Comparison of ENCODE assay signal across 8 cellular contexts in the genomic region with DNA sequence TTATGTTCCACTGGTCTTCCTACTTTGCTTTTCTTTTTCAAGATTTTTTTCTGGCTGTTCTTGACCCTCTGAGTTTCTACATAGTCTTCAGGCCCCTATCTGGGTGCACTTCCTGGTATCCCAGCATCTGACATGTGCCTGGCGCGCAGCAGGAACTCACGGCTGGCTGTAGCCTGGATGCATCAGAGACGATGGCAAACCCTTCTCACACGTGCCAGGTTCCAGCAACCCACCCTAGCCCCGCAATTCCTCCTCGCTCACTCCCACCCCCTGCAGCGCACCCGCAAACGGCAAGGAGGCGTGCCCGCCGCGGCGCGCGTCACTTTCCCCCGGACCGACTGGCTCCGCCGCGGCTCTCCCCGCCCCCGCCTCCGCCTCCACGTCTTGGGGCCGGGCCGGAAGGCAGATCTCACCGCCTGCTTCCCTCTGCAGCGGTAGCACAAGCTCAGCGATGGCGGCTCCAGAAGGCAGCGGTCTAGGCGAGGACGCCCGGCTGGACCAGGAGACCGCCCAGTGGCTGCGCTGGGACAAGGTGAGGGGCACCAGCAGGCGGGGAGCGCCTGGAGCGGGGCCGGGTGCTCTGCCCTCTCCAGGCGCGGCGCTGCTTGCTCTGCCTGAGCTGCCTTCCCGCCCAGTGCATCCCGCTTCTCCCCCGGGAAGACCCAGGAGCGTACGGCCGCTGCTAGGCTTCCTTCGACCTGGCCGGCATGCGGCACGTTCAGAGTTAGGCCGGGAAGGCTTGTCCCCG. TPM values are rescaled to one million over a fixed set of nuclear protein-coding genes. Genes with fewer than 3 reads are reported as not detected.
DNase-seq lines count a peak whose midpoint lies in the region; ATAC-seq and TF ChIP-seq lines count a peak whose summit lies in the region.

A gene (plus strand): TSS at position 405 of the 748 bp plus-strand sequence. CDS start 47 bp downstream, at position 452.

- TF ChIP-seq CTCF in HL-60 (IDR thresholded peaks at IDR 0.05; ENCODE audit: insufficient read depth, low read length) (no peak), mesothelial cell of epicardium (IDR thresholded peaks at IDR 0.05; ENCODE audit: unreplicated experiment) (peak; percentile 5)

- in situ Hi-C loops in endometrial microvascular endothelial cells (cut with HindIII; ENCODE audit: inconsistent ontology term, low pct_unique_long_range_greater_than_20kb, low sequenced_read_pairs), result no loop called here

- H3K27ac ChIP-seq in HL-60 (replicated peaks), result peak within 1 kb of the TSS; percentile 91

- peaks cover 36% of the 10 kb centered on the region for H3K4me1 Mint-ChIP-seq in activated CD8-positive, alpha-beta memory T cell treated with anti-CD3 and anti-CD28 coated beads, Interleukin-2, amount 10 ng/mL, durations not matched to agents 7 days and 5 days
- H3K4me1 Mint-ChIP-seq in mesothelial cell of epicardium, result peaks cover 24% of the 10 kb centered on the region

- DNase-seq in CMK (ENCODE audit: low read depth) (peak; percentile 71), HL-60 (ENCODE audit: low read depth in 1 of 2, low spot score in 1 of 2) (peak; percentile 69 to 91), NK-92 (lab: John Stamatoyannopoulos, UW; ENCODE audit: unreplicated experiment) (peak; percentile 27), mesothelial cell of epicardium (ENCODE audit: low spot score in 2 of 2, unreplicated experiment in 2 of 2) (peak; percentile 62 to 84)
- peak; percentile 93 for DNase-seq in activated CD8-positive, alpha-beta memory T cell treated with anti-CD3 and anti-CD28 coated beads, Interleukin-2, amount 10 ng/mL, durations not matched to agents 7 days and 5 days
- DNase-seq in stimulated activated CD8-positive, alpha-beta memory T cell treated with anti-CD3 and anti-CD28 coated beads, Interleukin-2, amount 100 ng/mL, for 1 hour (ENCODE audit: low read depth in 2 of 2), result peak; percentile 73 to 80

- ATAC-seq in GM19463 (IDR thresholded peaks at IDR 0.05; ENCODE audit: unreplicated experiment), result peak; percentile 98
- ATAC-seq in activated CD8-positive, alpha-beta memory T cell treated with anti-CD3 and anti-CD28 coated beads, Interleukin-2, amount 10 ng/mL, durations not matched to agents 7 days and 5 days, result peak; percentile 99

- no peaks in the 10 kb centered on the region for H3K27me3 ChIP-seq in HL-60 (ENCODE audit: insufficient read depth, poor library complexity, severe bottlenecking)

- peak within 1 kb of the TSS; percentile 98 for H3K4me3 ChIP-seq in HL-60 (replicated peaks; ENCODE audit: insufficient read depth, low read length)

- H3K9me3 Mint-ChIP-seq in activated CD8-positive, alpha-beta memory T cell treated with anti-CD3 and anti-CD28 coated beads, Interleukin-2, amount 10 ng/mL, durations not matched to agents 7 days and 5 days (ENCODE audit: low read depth), result no peaks in the 10 kb centered on the region
- H3K9me3 Mint-ChIP-seq in mesothelial cell of epicardium, result no peaks in the 10 kb centered on the region

- peak within 1 kb of the TSS; percentile 89 for H3K27ac Mint-ChIP-seq in activated CD8-positive, alpha-beta memory T cell treated with anti-CD3 and anti-CD28 coated beads, Interleukin-2, amount 10 ng/mL, durations not matched to agents 7 days and 5 days
- peak within 1 kb of the TSS; percentile 90 for H3K27ac Mint-ChIP-seq in mesothelial cell of epicardium

- H3K4me3 Mint-ChIP-seq in activated CD8-positive, alpha-beta memory T cell treated with anti-CD3 and anti-CD28 coated beads, Interleukin-2, amount 10 ng/mL, durations not matched to agents 7 days and 5 days, result peak within 1 kb of the TSS; percentile 93
- peak within 1 kb of the TSS; percentile 80 for H3K4me3 Mint-ChIP-seq in mesothelial cell of epicardium

- CTCF ChIA-PET in activated CD8-positive, alpha-beta memory T cell treated with anti-CD3 and anti-CD28 coated beads, Interleukin-2, amount 10 ng/mL, durations not matched to agents 7 days and 5 days (lab: Charles Lee), result interaction anchor here (0.7 to 2.5 kb wide), 9 partner anchors 10 to 223 kb away, joined by 3 to 10 read pairs (median 4); no protein-coding TSS in a partner anchor

- H3K36me3 Mint-ChIP-seq in activated CD8-positive, alpha-beta memory T cell treated with anti-CD3 and anti-CD28 coated beads, Interleukin-2, amount 10 ng/mL, durations not matched to agents 7 days and 5 days, result peaks cover 23% of the 10 kb centered on the region
- H3K36me3 Mint-ChIP-seq in mesothelial cell of epicardium, result peaks cover 15% of the 10 kb centered on the region

- no peaks in the 10 kb centered on the region for H3K27me3 Mint-ChIP-seq in activated CD8-positive, alpha-beta memory T cell treated with anti-CD3 and anti-CD28 coated beads, Interleukin-2, amount 10 ng/mL, durations not matched to agents 7 days and 5 days
- H3K27me3 Mint-ChIP-seq in mesothelial cell of epicardium (ENCODE audit: low read depth), result no peaks in the 10 kb centered on the region

RNA-seq across cellular contexts. Expression of the gene that starts here (rescaled TPM):
- 10 to 100 TPM; 38.6 to 49.0 TPM for total RNA-seq in activated CD8-positive, alpha-beta memory T cell treated with anti-CD3 and anti-CD28 coated beads, Interleukin-2, amount 10 ng/mL, durations not matched to agents 7 days and 5 days
- total RNA-seq in endometrial microvascular endothelial cells (ENCODE audit: inconsistent ontology term) (123 TPM), mesothelial cell of epicardium (16.8 to 20.0 TPM (median 19.2 TPM) in 3 replicates)

Comparison
In these comparisons a context has a peak if more than half of its experiments do, and no peak if none do; other contexts are left out.
1. Peak in every context shown above with its lines: DNase-seq, ATAC-seq, H3K4me3 ChIP-seq and H3K27ac ChIP-seq.
2. DNase-seq: peak in every context shown above with its lines; median percentile 93 in activated CD8-positive, alpha-beta memory T cell treated with anti-CD3 and anti-CD28 coated beads, Interleukin-2, amount 10 ng/mL, durations not matched to agents 7 days and 5 days; 80 in HL-60; 76 in stimulated activated CD8-positive, alpha-beta memory T cell treated with anti-CD3 and anti-CD28 coated beads, Interleukin-2, amount 100 ng/mL, for 1 hour; 73 in mesothelial cell of epicardium; 71 in CMK; 27 in NK-92.